In genomic region chr17:44207319-44207718, GRCh38 we compare ENCODE assay signal across 1 cellular context.
TF ChIP-seq lines count a peak whose summit lies in the region.

No MANE protein-coding gene starts in this region.

TF ChIP-seq in SK-N-SH, 30 proteins besides CTCF, POLR2A, EP300 and RAD21:
- TF ChIP-seq FOSL2 (IDR thresholded peaks at IDR 0.05; ENCODE audit: borderline replicate concordance, low read depth) (no peak), PBX3 (IDR thresholded peaks at IDR 0.05) (no peak), FOXJ3 (CRISPR knock-in tag; IDR thresholded peaks at IDR 0.05) (no peak), TCF12 (IDR thresholded peaks at IDR 0.05) (no peak), MEF2A (IDR thresholded peaks at IDR 0.05; ENCODE audit: borderline replicate concordance, low read depth) (no peak), YY1 (IDR thresholded peaks at IDR 0.05; ENCODE audit: low read depth) (no peak), RXRA (IDR thresholded peaks at IDR 0.05; ENCODE audit: borderline replicate concordance, low read depth) (no peak), SMC3 (IDR thresholded peaks at IDR 0.05; ENCODE audit: low read depth, low read length) (no peak), MAX (IDR thresholded peaks at IDR 0.05; ENCODE audit: low read depth) (no peak), NFIC (IDR thresholded peaks at IDR 0.05; ENCODE audit: borderline replicate concordance) (no peak), IRF3 (IDR thresholded peaks at IDR 0.05; ENCODE audit: low read depth, low read length) (no peak), MXI1 (IDR thresholded peaks at IDR 0.05; ENCODE audit: low read depth, low read length) (no peak), ELF1 (IDR thresholded peaks at IDR 0.05) (no peak), TAF1 (IDR thresholded peaks at IDR 0.05; ENCODE audit: borderline replicate concordance, low read depth, low read length) (no peak), USF1 (IDR thresholded peaks at IDR 0.05; ENCODE audit: borderline replicate concordance, low read depth) (no peak)
